In genomic region chr5:73812457-73812856, GRCh38 we compare ENCODE assay signal across 25 cellular contexts.
DNase-seq lines count a peak whose midpoint lies in the region; ATAC-seq, FAIRE-seq and TF ChIP-seq lines count a peak whose summit lies in the region.
"Had no signal": no experiment of that assay in that cellular context is flagged by ENCODE, and none has a peak within 500 bp of the region (broad histone marks: within the 10 kb centered on the region; RNA-seq: fewer than 3 reads in every experiment).

No MANE protein-coding gene starts in this region.

- peak overlapping the region; percentile 9 for H3K4me2 ChIP-seq in smooth muscle cell
- H3K4me2 ChIP-seq: PC-9 had no signal

- H3K9ac ChIP-seq in kidney (ENCODE audit: low read length in 2 of 2): peak overlapping the region in 1 of 2 donors; percentile 76
- no peak overlapping the region for H3K9ac ChIP-seq in smooth muscle cell (ENCODE audit: low read depth)

- H3K9me3 ChIP-seq in kidney (ENCODE audit: control insufficient read depth in 1 of 2, low read length in 2 of 2) (no peaks in the 10 kb centered on the region), smooth muscle cell (replicated peaks; ENCODE audit: low read depth) (no peaks in the 10 kb centered on the region)
- H3K9me3 ChIP-seq: colonic mucosa, gastrocnemius medialis, SJCRH30, tibial nerve had no signal

- H2AFZ ChIP-seq in smooth muscle cell (ENCODE audit: low read depth): peak overlapping the region; percentile 55
- H2AFZ ChIP-seq: PC-9 had no signal

- H3K36me3 ChIP-seq in kidney (ENCODE audit: control insufficient read depth in 1 of 2, insufficient read depth in 2 of 2, low read length in 2 of 2) (no peaks in the 10 kb centered on the region), smooth muscle cell (ENCODE audit: low read depth) (no peaks in the 10 kb centered on the region)
- H3K36me3 ChIP-seq: colonic mucosa, gastrocnemius medialis, SJCRH30 had no signal

- FAIRE-seq in kidney (lab: Jason Lieb, UNC) (no peak), D721Med (lab: Jason Lieb, UNC) (no peak)
- FAIRE-seq: endothelial cell of umbilical vein, H54, HTR-8/SVneo had no signal

- no peak for TF ChIP-seq POLR2A in erythroblast (IDR thresholded peaks at IDR 0.05; ENCODE audit: low read length)

- DNase-seq in HT-29 (ENCODE audit: low spot score): peak; percentile 48
- DNase-seq in kidney: no peak
- DNase-seq in smooth muscle cell (lab: John Stamatoyannopoulos, UW; ENCODE audit: unreplicated experiment): no peak
- DNase-seq in D721Med (ENCODE audit: insufficient read length, low spot score): no peak
- no peak for DNase-seq in activated T-cell treated with anti-CD3 and anti-CD28 coated beads, Interleukin-2, amount 50 U/mL, for 48 hours
- no peak for DNase-seq in erythroblast (lab: John Stamatoyannopoulos, UW)
- DNase-seq: activated CD4-positive, CD25-positive, alpha-beta regulatory T cell; colonic mucosa; gastrocnemius medialis; NCI-H1417 treated with DMSO at 0.1 percent for 48 hours; NCI-H2171 treated with DMSO at 0.1 percent for 48 hours; NCI-H774; nucleus accumbens; PC-9; SJCRH30; stimulated activated naive CD4-positive, alpha-beta T cell; T-helper 17 cell had no signal

- no peak for ATAC-seq in GM18511 (IDR thresholded peaks at IDR 0.05; ENCODE audit: unreplicated experiment)
- ATAC-seq: gastrocnemius medialis, sciatic nerve, T-helper 17 cell had no signal

- H3K79me2 ChIP-seq in smooth muscle cell (ENCODE audit: low read depth): no peaks in the 10 kb centered on the region

- no peaks in the 10 kb centered on the region for H3K36me3 Mint-ChIP-seq in brain
- H3K36me3 Mint-ChIP-seq: activated naive CD4-positive, alpha-beta T cell treated with anti-CD3 and anti-CD28 coated beads, Interleukin-2, amount 50 U/mL, for 24 hours had no signal

- peak overlapping the region in 3 of 5 experiments; percentile 26 to 70 (median 58) for H3K4me3 Mint-ChIP-seq in brain
- H3K4me3 Mint-ChIP-seq: activated naive CD4-positive, alpha-beta T cell treated with anti-CD3 and anti-CD28 coated beads, Interleukin-2, amount 50 U/mL, for 24 hours; T-helper 17 cell had no signal

- intact Hi-C loops in kidney (cut with DNase I): no loop called here

- peak overlapping the region; percentile 36 to 85 for H3K4me3 ChIP-seq in kidney (ENCODE audit: low read length in 2 of 2)
- H3K4me3 ChIP-seq in smooth muscle cell: peak overlapping the region; percentile 27
- H3K4me3 ChIP-seq: gastrocnemius medialis, PC-9, SJCRH30, tibial nerve had no signal

- H3K4me1 Mint-ChIP-seq in brain: peaks cover 17% of the 10 kb centered on the region
- H3K4me1 Mint-ChIP-seq: activated naive CD4-positive, alpha-beta T cell treated with anti-CD3 and anti-CD28 coated beads, Interleukin-2, amount 50 U/mL, for 24 hours; T-helper 17 cell had no signal

- no peak for TF ChIP-seq CTCF in brain (conservative IDR thresholded peaks at IDR 0.05)
- no peak for TF ChIP-seq CTCF in kidney (IDR thresholded peaks at IDR 0.05; ENCODE audit: borderline replicate concordance, extremely low read depth, insufficient read depth)
- no peak for TF ChIP-seq CTCF in smooth muscle cell (IDR thresholded peaks at IDR 0.05; ENCODE audit: borderline replicate concordance, insufficient read depth, poor library complexity, severe bottlenecking)
- no peak for TF ChIP-seq CTCF in D721Med (IDR thresholded peaks at IDR 0.05; ENCODE audit: insufficient read depth, missing control alignments)

- WGBS in smooth muscle cell (ENCODE audit: low lambda C conversion rate): 63% methylated on average over 6 of the region's 6 CpGs

- peaks cover 5 to 11% of the 10 kb centered on the region in 2 donors for H3K4me1 ChIP-seq in kidney (ENCODE audit: control insufficient read depth in 1 of 2, insufficient read depth in 1 of 2, low read depth in 1 of 2, low read length in 2 of 2)
- H3K4me1 ChIP-seq in smooth muscle cell (ENCODE audit: low read depth): no peaks in the 10 kb centered on the region
- H3K4me1 ChIP-seq: colonic mucosa, gastrocnemius medialis, SJCRH30, tibial nerve had no signal

- no peaks in the 10 kb centered on the region for H3K27me3 ChIP-seq in smooth muscle cell (ENCODE audit: low read depth)
- H3K27me3 ChIP-seq: colonic mucosa, gastrocnemius medialis, SJCRH30, tibial nerve had no signal

- H3K9me3 Mint-ChIP-seq in brain: no peaks in the 10 kb centered on the region
- H3K9me3 Mint-ChIP-seq: activated naive CD4-positive, alpha-beta T cell treated with anti-CD3 and anti-CD28 coated beads, Interleukin-2, amount 50 U/mL, for 24 hours had no signal

- H4K20me1 ChIP-seq in smooth muscle cell (ENCODE audit: low read depth): no peaks in the 10 kb centered on the region

- no peaks in the 10 kb centered on the region for H3K27me3 Mint-ChIP-seq in brain

- H3F3A ChIP-seq in smooth muscle cell (ENCODE audit: low read depth): no peaks in the 10 kb centered on the region

- peak overlapping the region in 1 of 5 experiments; percentile 23 for H3K27ac Mint-ChIP-seq in brain
- H3K27ac Mint-ChIP-seq: activated naive CD4-positive, alpha-beta T cell treated with anti-CD3 and anti-CD28 coated beads, Interleukin-2, amount 50 U/mL, for 24 hours; T-helper 17 cell had no signal

- H3K27ac ChIP-seq in kidney (ENCODE audit: low read depth in 2 of 2, low read length in 2 of 2) (peak overlapping the region; percentile 85 to 92), smooth muscle cell (ENCODE audit: low read depth) (no peak overlapping the region)
- H3K27ac ChIP-seq: gastrocnemius medialis, PC-9, SJCRH30, tibial nerve had no signal
